19 cellular contexts compared by ENCODE assay signal in genomic region chr17:77419095-77419494, GRCh38.
DNase-seq lines count a peak whose midpoint lies in the region; ATAC-seq, FAIRE-seq and TF ChIP-seq lines count a peak whose summit lies in the region.
"Had no signal": no experiment of that assay in that cellular context is flagged by ENCODE, and none has a peak within 500 bp of the region (broad histone marks: within the 10 kb centered on the region; RNA-seq: fewer than 3 reads in every experiment).

No MANE protein-coding gene starts in this region.

- no peaks in the 10 kb centered on the region for H3K36me3 Mint-ChIP-seq in WTC11

- intact Hi-C loops in HepG2 (cut with micrococcal nuclease; ENCODE audit: unreplicated experiment) (no loop called here), right lobe of liver (cut with DNase I) (no loop called here), ascending aorta (cut with DNase I) (no loop called here)

- H3K4me2 ChIP-seq in HepG2 (ENCODE audit: low read depth, low read length), result no peak overlapping the region

- no peak overlapping the region for H2AFZ ChIP-seq in HepG2 (ENCODE audit: low read length)

- 100% methylated on average over 4 of the region's 17 CpGs for WGBS in HepG2 (ENCODE audit: low lambda C conversion rate)
- 64% methylated on average over 2 of the region's 17 CpGs for WGBS in right lobe of liver (ENCODE audit: insufficient coverage, low coverage, low lambda C conversion rate, missing lambda C conversion rate)

- peaks cover 42% of the 10 kb centered on the region for H3K79me2 ChIP-seq in HepG2 (ENCODE audit: insufficient read depth, low read length)

- no peak for TF ChIP-seq CTCF in HepG2 (CRISPR knock-in tag; IDR thresholded peaks at IDR 0.05)
- TF ChIP-seq CTCF in right lobe of liver (IDR thresholded peaks at IDR 0.05), result no peak
- no peak for TF ChIP-seq CTCF in WTC11 (IDR thresholded peaks at IDR 0.05)
- TF ChIP-seq CTCF in ascending aorta (IDR thresholded peaks at IDR 0.05), result no peak

- H4K20me1 ChIP-seq in HepG2 (ENCODE audit: insufficient read depth, low read length), result peaks cover 62% of the 10 kb centered on the region

- FAIRE-seq in HepG2 (lab: Jason Lieb, UNC), result no peak
- FAIRE-seq: keratinocyte had no signal

- in situ Hi-C loops in HepG2 (cut with HindIII; ENCODE audit: extremely low pct_ligation_motif_present, low pct_unique_long_range_greater_than_20kb), result no loop called here

- TF ChIP-seq POLR2A in HepG2 (IDR thresholded peaks at IDR 0.05; ENCODE audit: insufficient read depth in 1 of 2, low read depth in 2 of 2, low read length in 2 of 2) (no peak), right lobe of liver (IDR thresholded peaks at IDR 0.05) (no peak)

- H3K27ac ChIP-seq in HepG2 (ENCODE audit: extremely low read length, insufficient read depth, low read length) (no peak overlapping the region), right lobe of liver (no peak overlapping the region), muscle layer of colon (ENCODE audit: low read depth, low read length) (peak overlapping the region; percentile 96), ascending aorta (no peak overlapping the region)

- no peak for TF ChIP-seq EP300 in HepG2 (IDR thresholded peaks at IDR 0.05; ENCODE audit: low read depth in 2 of 2, low read length in 2 of 2)
- no peak for TF ChIP-seq EP300 in HepG2 (CRISPR knock-in tag; IDR thresholded peaks at IDR 0.05; ENCODE audit: borderline replicate concordance)

- CTCF ChIA-PET in HepG2 (lab: Yijun Ruan, JAX; ENCODE audit: low intra/inter-chr PET ratio, low total read pairs), result no interaction called here
- CTCF ChIA-PET in WTC11 (lab: Charles Lee), result interaction anchor here (0.6 to 5.2 kb wide), 7 partner anchors 10 to 162 kb away, joined by 3 to 93 read pairs (median 8); no protein-coding TSS in a partner anchor

- DNase-seq in HepG2 (ENCODE audit: low spot score) (no peak), right lobe of liver (no peak), WTC11 (ENCODE audit: low spot score) (no peak), ascending aorta (ENCODE audit: low spot score in 2 of 2) (no peak)
- DNase-seq: activated CD4-positive, CD25-positive, alpha-beta regulatory T cell; activated effector memory CD4-positive, alpha-beta T cell treated with Interleukin-2 at 50 U/mL for 16 hours; central memory CD4-positive, alpha-beta T cell; effector CD4-positive, alpha-beta T cell; midbrain; NCI-H2081 treated with DMSO at 0.1 percent for 48 hours; NCI-H526 treated with DMSO at 0.1 percent for 48 hours; right cardiac atrium; stimulated activated naive B cell treated with anti-CD40 and anti-IgM and Interleukin-4, amounts not matched to agents 10 μg/mL and 1 μg/mL and 100 μg/mL, for 72 hours; tibial artery had no signal

- H3K4me1 Mint-ChIP-seq in WTC11, result peaks cover 56% of the 10 kb centered on the region

- POLR2A ChIA-PET in HepG2 (lab: Yijun Ruan, JAX), result interaction anchor here (0.9 kb wide), 1 partner anchor 11 kb away, joined by 3 read pairs; no protein-coding TSS in a partner anchor
- POLR2A ChIA-PET in WTC11 (lab: Charles Lee), result interaction anchor here (0.7 to 1.5 kb wide), 5 partner anchors 9 to 53 kb away, joined by 3 to 4 read pairs (median 3); no protein-coding TSS in a partner anchor

- peak overlapping the region; percentile 76; the same call in 1 of the 2 replicates for H3K27ac Mint-ChIP-seq in WTC11
- H3K27ac Mint-ChIP-seq: stimulated activated naive B cell treated with anti-CD40 and anti-IgM and Interleukin-4, amounts not matched to agents 10 μg/mL and 1 μg/mL and 100 μg/mL, for 72 hours had no signal

- H3K9ac ChIP-seq in HepG2 (ENCODE audit: insufficient read depth, low read depth, low read length) (no peak overlapping the region), muscle layer of colon (ENCODE audit: low read length) (peak overlapping the region; percentile 65)

- BruUV-seq in HepG2 (replicated peaks; lab: Mats Ljungman, UMichigan), result no TSS peak

- no peak for TF ChIP-seq RAD21 in HepG2 (CRISPR knock-in tag; IDR thresholded peaks at IDR 0.05)

- no peaks in the 10 kb centered on the region for H3K9me3 ChIP-seq in HepG2 (ENCODE audit: low read length)
- no peaks in the 10 kb centered on the region for H3K9me3 ChIP-seq in right lobe of liver
- H3K9me3 ChIP-seq in muscle layer of colon (ENCODE audit: low read length), result no peaks in the 10 kb centered on the region
- H3K9me3 ChIP-seq in ascending aorta, result no peaks in the 10 kb centered on the region
- H3K9me3 ChIP-seq: tibial artery had no signal

- no peak for ATAC-seq in HepG2
- ATAC-seq in right lobe of liver, result no peak
- no peak for ATAC-seq in WTC11
- no peak for ATAC-seq in HG03095 (IDR thresholded peaks at IDR 0.05; ENCODE audit: unreplicated experiment)
- ATAC-seq in GM21737 (IDR thresholded peaks at IDR 0.05; ENCODE audit: unreplicated experiment), result no peak
- no peak for ATAC-seq in GM18517 (IDR thresholded peaks at IDR 0.05; ENCODE audit: unreplicated experiment)
- ATAC-seq: right cardiac atrium; stimulated activated naive B cell treated with anti-CD40 and anti-IgM and Interleukin-4, amounts not matched to agents 10 μg/mL and 1 μg/mL and 100 μg/mL, for 72 hours had no signal

- H3K4me3 Mint-ChIP-seq in WTC11, result no peak overlapping the region
- H3K4me3 Mint-ChIP-seq: stimulated activated naive B cell treated with anti-CD40 and anti-IgM and Interleukin-4, amounts not matched to agents 10 μg/mL and 1 μg/mL and 100 μg/mL, for 72 hours had no signal

- H3K36me3 ChIP-seq in HepG2 (replicated peaks in 1 of 2; ENCODE audit: control insufficient read depth in 1 of 2, insufficient read depth in 2 of 2, low read length in 2 of 2) (peaks cover 43 to 74% of the 10 kb centered on the region in 2 experiments), right lobe of liver (peaks cover 0 to 4% (median 0%) of the 10 kb centered on the region in 4 donors), muscle layer of colon (ENCODE audit: insufficient read depth, low read length) (no peaks in the 10 kb centered on the region), ascending aorta (no peaks in the 10 kb centered on the region)

- H3K4me3 ChIP-seq in HepG2 (replicated peaks in 1 of 3; ENCODE audit: insufficient read depth in 1 of 3, low read depth in 2 of 3, low read length in 3 of 3), result no peak overlapping the region
- H3K4me3 ChIP-seq in right lobe of liver, result no peak overlapping the region
- no peak overlapping the region for H3K4me3 ChIP-seq in muscle layer of colon (ENCODE audit: low read depth in 1 of 2, low read length in 2 of 2)
- H3K4me3 ChIP-seq in ascending aorta, result no peak overlapping the region
- H3K4me3 ChIP-seq: tibial artery had no signal

- H3K4me1 ChIP-seq in HepG2 (ENCODE audit: insufficient read depth, low read length) (peaks cover 45% of the 10 kb centered on the region), right lobe of liver (peaks cover 0 to 41% (median 24%) of the 10 kb centered on the region in 4 donors), muscle layer of colon (ENCODE audit: insufficient read depth, low read length) (peaks cover 76% of the 10 kb centered on the region), ascending aorta (peaks cover 9 to 26% of the 10 kb centered on the region in 2 donors)

- no peaks in the 10 kb centered on the region for H3K27me3 ChIP-seq in HepG2 (ENCODE audit: control insufficient read depth in 1 of 2, insufficient read depth in 2 of 2, low read length in 2 of 2)
- H3K27me3 ChIP-seq in right lobe of liver, result no peaks in the 10 kb centered on the region
- no peaks in the 10 kb centered on the region for H3K27me3 ChIP-seq in muscle layer of colon (ENCODE audit: control insufficient read depth in 1 of 2, insufficient read depth in 2 of 2, low read length in 2 of 2)
- H3K27me3 ChIP-seq in ascending aorta, result no peaks in the 10 kb centered on the region
- H3K27me3 ChIP-seq: tibial artery had no signal

- H3K9me3 Mint-ChIP-seq in WTC11, result no peaks in the 10 kb centered on the region
- H3K9me3 Mint-ChIP-seq: stimulated activated naive B cell treated with anti-CD40 and anti-IgM and Interleukin-4, amounts not matched to agents 10 μg/mL and 1 μg/mL and 100 μg/mL, for 72 hours had no signal

- no peaks in the 10 kb centered on the region; the same call in 1 of the 2 replicates for H3K27me3 Mint-ChIP-seq in WTC11 (ENCODE audit: low read depth)
- H3K27me3 Mint-ChIP-seq: stimulated activated naive B cell treated with anti-CD40 and anti-IgM and Interleukin-4, amounts not matched to agents 10 μg/mL and 1 μg/mL and 100 μg/mL, for 72 hours had no signal

TF ChIP-seq in HepG2, 621 proteins besides CTCF, POLR2A, EP300 and RAD21 (continues in another document):
- TF ChIP-seq JARID2 (CRISPR knock-in tag; IDR thresholded peaks at IDR 0.05; ENCODE audit: insufficient replicate concordance) (no peak), ZNF781 (CRISPR knock-in tag; IDR thresholded peaks at IDR 0.05; ENCODE audit: borderline replicate concordance, not compliant biosample characterization) (no peak), NRL (CRISPR knock-in tag; IDR thresholded peaks at IDR 0.05; ENCODE audit: borderline replicate concordance) (no peak), ZNF33A (CRISPR knock-in tag; IDR thresholded peaks at IDR 0.05; ENCODE audit: borderline replicate concordance) (no peak), ZMAT5 (CRISPR knock-in tag; IDR thresholded peaks at IDR 0.05; ENCODE audit: borderline replicate concordance, low read depth) (no peak), TBX2 (CRISPR knock-in tag; IDR thresholded peaks at IDR 0.05; ENCODE audit: borderline replicate concordance) (peak; percentile 20; the same call in 1 of the 2 replicates), ZNF263 (CRISPR knock-in tag; IDR thresholded peaks at IDR 0.05) (no peak)

TF ChIP-seq in WTC11, 78 proteins besides CTCF, POLR2A, EP300 and RAD21 (continues in another document):
- TF ChIP-seq NR3C1 (CRISPR knock-in tag; conservative IDR thresholded peaks at IDR 0.05; ENCODE audit: low read depth) (no peak), MAX (CRISPR knock-in tag; IDR thresholded peaks at IDR 0.05) (no peak), ZNF425 (CRISPR knock-in tag; conservative IDR thresholded peaks at IDR 0.05) (no peak)
